In genomic region chr6:133637436-133637835, GRCh38 we compare ENCODE assay signal across 19 cellular contexts.
A peak's percentile ranks its signal among the peaks of the same experiment; 100 is the strongest.
DNase-seq lines count a peak whose midpoint lies in the region; ATAC-seq and TF ChIP-seq lines count a peak whose summit lies in the region.
"Had no signal": no experiment of that assay in that cellular context is flagged by ENCODE, and none has a peak within 500 bp of the region (broad histone marks: within the 10 kb centered on the region; RNA-seq: fewer than 3 reads in every experiment).

No MANE protein-coding gene starts in this region.

- H3K36me3 ChIP-seq in HCT116 (ENCODE audit: control insufficient read depth in 1 of 2, insufficient read depth in 2 of 2, low read length in 2 of 2) (no peaks in the 10 kb centered on the region), sigmoid colon (no peaks in the 10 kb centered on the region)
- H3K36me3 ChIP-seq: BLaER1 had no signal

- H3K4me3 ChIP-seq in HCT116 (replicated peaks in 1 of 2; ENCODE audit: low read depth in 1 of 2, low read length in 2 of 2), result no peak overlapping the region
- H3K4me3 ChIP-seq in coronary artery, result no peak overlapping the region
- H3K4me3 ChIP-seq in fibroblast of villous mesenchyme (ENCODE audit: low read depth, low read length), result no peak overlapping the region
- no peak overlapping the region for H3K4me3 ChIP-seq in sigmoid colon
- H3K4me3 ChIP-seq: BLaER1 had no signal

- H3K79me2 ChIP-seq in HCT116 (ENCODE audit: insufficient read depth, low read length), result no peaks in the 10 kb centered on the region

- RAD21 ChIA-PET in HCT116 (lab: Charles Lee; ENCODE audit: low non-redundant PET in 1 of 2, low total read pairs in 2 of 2, uncharacterized antibody in 2 of 2, unreplicated experiment in 2 of 2), result no interaction called here

- DNase-seq in HCT116 (ENCODE audit: low read depth, low spot score) (no peak), coronary artery (ENCODE audit: low spot score) (no peak), fibroblast of villous mesenchyme (ENCODE audit: low read depth) (peak; percentile 21), sigmoid colon (no peak), NCI-H345 treated with DMSO at 0.1 percent for 48 hours (lab: John Stamatoyannopoulos, UW; ENCODE audit: unreplicated experiment) (no peak)
- no peak for DNase-seq in stimulated activated naive CD4-positive, alpha-beta T cell (lab: John Stamatoyannopoulos, UW)
- no peak for DNase-seq in central memory CD4-positive, alpha-beta T cell
- DNase-seq: ACHN; CD4-positive, alpha-beta memory T cell; Kasumi-1; NCI-H1048; NCI-H1417 treated with DMSO at 0.1 percent for 48 hours; NCI-H187; NCI-H446 treated with DMSO at 0.1 percent for 48 hours; NCI-H526 treated with DMSO at 0.1 percent for 48 hours had no signal

- peak overlapping the region; percentile 17; the same call in 1 of the 2 replicates for H3K27ac ChIP-seq in HCT116 (ENCODE audit: low read depth, low read length)
- H3K27ac ChIP-seq in coronary artery, result peak overlapping the region; percentile 26 to 78
- H3K27ac ChIP-seq in sigmoid colon, result peak overlapping the region in 3 of 4 donors; percentile 38 to 83 (median 56)
- H3K27ac ChIP-seq: 22Rv1, BLaER1 had no signal

- CTCF ChIA-PET in HCT116 (lab: Charles Lee), result no interaction called here

- POLR2A ChIA-PET in HCT116 (lab: Charles Lee), result no interaction called here

- H3K4me1 ChIP-seq in HCT116 (ENCODE audit: control insufficient read depth in 1 of 2, insufficient read depth in 2 of 2, low read length in 2 of 2), result peaks cover 0 to 5% of the 10 kb centered on the region in 2 experiments; a peak in 2 of 4 replicates
- peaks cover 0 to 12% (median 7%) of the 10 kb centered on the region in 4 donors for H3K4me1 ChIP-seq in sigmoid colon
- H3K4me1 ChIP-seq: BLaER1 had no signal

- no peaks in the 10 kb centered on the region for H3K27me3 ChIP-seq in HCT116 (ENCODE audit: insufficient read depth, low read length)
- no peaks in the 10 kb centered on the region for H3K27me3 ChIP-seq in sigmoid colon
- H3K27me3 ChIP-seq: BLaER1 had no signal

- no peak overlapping the region for H2AFZ ChIP-seq in HCT116 (ENCODE audit: low read depth, low read length, poor library complexity, severe bottlenecking)

- TF ChIP-seq RAD21 in HCT116 (IDR thresholded peaks at IDR 0.05; ENCODE audit: low read depth), result no peak

- 44 to 60% methylated on average over 2 of the region's 2 CpGs for WGBS in sigmoid colon, 2 donors

- no peaks in the 10 kb centered on the region for H3K9me2 ChIP-seq in HCT116 (ENCODE audit: insufficient read depth)

- no peak for TF ChIP-seq CTCF in HCT116 (IDR thresholded peaks at IDR 0.05 in 2 of 3, conservative IDR thresholded peaks at IDR 0.05 in 1 of 3; ENCODE audit: borderline replicate concordance in 1 of 3, insufficient read depth in 1 of 3, low read depth in 2 of 3, low read length in 2 of 3)
- TF ChIP-seq CTCF in coronary artery (IDR thresholded peaks at IDR 0.05), result no peak
- TF ChIP-seq CTCF in fibroblast of villous mesenchyme (IDR thresholded peaks at IDR 0.05; ENCODE audit: insufficient read depth, low read depth, low read length), result no peak
- TF ChIP-seq CTCF in sigmoid colon (IDR thresholded peaks at IDR 0.05), result no peak

- no peak overlapping the region for H3K9ac ChIP-seq in HCT116 (ENCODE audit: low read length)
- H3K9ac ChIP-seq: BLaER1 had no signal

- no peaks in the 10 kb centered on the region for H4K20me1 ChIP-seq in HCT116 (ENCODE audit: insufficient read depth)
- H4K20me1 ChIP-seq: BLaER1 had no signal

- H3K4me2 ChIP-seq in HCT116 (ENCODE audit: low read length), result no peak overlapping the region
- H3K4me2 ChIP-seq: BLaER1 had no signal

- TF ChIP-seq POLR2A in HCT116 (IDR thresholded peaks at IDR 0.05; ENCODE audit: borderline replicate concordance, extremely low read depth, insufficient read depth, insufficient read length) (no peak), sigmoid colon (IDR thresholded peaks at IDR 0.05) (no peak)

- intact Hi-C loops in HCT116 (cut with micrococcal nuclease), result no loop called here
- intact Hi-C loops in sigmoid colon (cut with DNase I), result no loop called here

- no TSS peak for BruUV-seq in HCT116 (replicated peaks; lab: Mats Ljungman, UMichigan)

- TF ChIP-seq EP300 in sigmoid colon (IDR thresholded peaks at IDR 0.05), result no peak

- no peaks in the 10 kb centered on the region for H3K9me3 ChIP-seq in HCT116 (ENCODE audit: control insufficient read depth in 1 of 2, insufficient read depth in 1 of 2, low read depth in 1 of 2, low read length in 2 of 2)
- H3K9me3 ChIP-seq in sigmoid colon, result peaks cover 0 to 5% (median 0%) of the 10 kb centered on the region in 4 donors

- ATAC-seq in HCT116, result no peak
- no peak for ATAC-seq in GM21717 (IDR thresholded peaks at IDR 0.05; ENCODE audit: unreplicated experiment)
- ATAC-seq: Right ventricle myocardium inferior had no signal

TF ChIP-seq in HCT116, 20 proteins besides CTCF, POLR2A, EP300 and RAD21:
- no peak for TF ChIP-seq FOSL1 (IDR thresholded peaks at IDR 0.05; ENCODE audit: low read depth)
- TF ChIP-seq EZH2phosphoT487 (IDR thresholded peaks at IDR 0.05; ENCODE audit: borderline replicate concordance), result no peak
- TF ChIP-seq YY1 (IDR thresholded peaks at IDR 0.05; ENCODE audit: extremely low read depth, insufficient replicate concordance, low read depth, low read length), result no peak
- no peak for TF ChIP-seq ELF1 (IDR thresholded peaks at IDR 0.05; ENCODE audit: borderline replicate concordance, low read depth)
- no peak for TF ChIP-seq TCF7L2 (IDR thresholded peaks at IDR 0.05; ENCODE audit: borderline replicate concordance, extremely low read depth, insufficient read depth, insufficient read length)
- no peak for TF ChIP-seq REST (IDR thresholded peaks at IDR 0.05; ENCODE audit: low read depth)
- no peak for TF ChIP-seq ZBTB33 (IDR thresholded peaks at IDR 0.05; ENCODE audit: extremely low read depth, insufficient replicate concordance, low read length)
- no peak for TF ChIP-seq ATF3 (IDR thresholded peaks at IDR 0.05)
- TF ChIP-seq JUND (IDR thresholded peaks at IDR 0.05), result no peak
- no peak for TF ChIP-seq POLR2AphosphoS5 (IDR thresholded peaks at IDR 0.05; ENCODE audit: low read depth, low read length)
- no peak for TF ChIP-seq MAX (IDR thresholded peaks at IDR 0.05)
- no peak for TF ChIP-seq SIN3A (IDR thresholded peaks at IDR 0.05; ENCODE audit: low read depth)
- no peak for TF ChIP-seq CBX3 (IDR thresholded peaks at IDR 0.05; ENCODE audit: low read depth)
- TF ChIP-seq SRF (IDR thresholded peaks at IDR 0.05; ENCODE audit: low read depth), result no peak
- TF ChIP-seq EZH2 (IDR thresholded peaks at IDR 0.05), result no peak
